In the genomic region with DNA sequence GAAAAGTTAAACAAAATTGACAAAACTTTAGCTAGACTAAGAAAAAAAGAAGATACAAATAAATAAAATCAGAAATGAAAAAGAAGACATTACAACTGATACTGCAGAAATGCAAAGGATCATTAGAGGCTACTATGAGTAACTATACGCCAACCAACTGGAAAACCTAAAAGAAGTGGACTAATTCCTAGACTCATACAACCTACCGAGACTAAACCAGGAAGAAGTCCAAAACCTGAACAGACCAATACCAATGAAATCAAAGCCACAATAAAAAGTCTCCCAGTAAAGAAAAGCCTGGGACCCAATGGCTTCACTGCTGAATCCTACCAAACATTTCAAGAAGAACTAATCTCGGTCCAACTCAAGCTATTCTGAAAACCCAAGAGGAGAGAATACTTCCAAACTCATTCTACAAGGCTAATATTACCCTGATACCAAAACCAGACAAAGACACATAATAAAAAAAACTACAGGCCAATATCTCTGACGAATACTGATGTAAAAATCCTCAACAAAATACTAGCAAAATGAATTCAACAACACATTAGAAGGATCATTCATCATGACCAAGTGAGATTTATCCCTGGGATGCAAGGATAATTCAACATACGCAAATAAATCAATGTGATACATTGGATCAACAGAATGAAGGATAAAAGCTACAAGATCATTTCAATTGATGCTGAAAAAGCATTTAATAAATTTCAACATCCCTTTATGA, we compare ENCODE assay signal across 9 cellular contexts. TPM values are rescaled to one million over a fixed set of nuclear protein-coding genes. Genes with fewer than 3 reads are reported as not detected.
DNase-seq lines count a peak whose midpoint lies in the region; ATAC-seq, FAIRE-seq and TF ChIP-seq lines count a peak whose summit lies in the region.
"Had no signal": no experiment of that assay in that cellular context is flagged by ENCODE, and none has a peak within 500 bp of the region (broad histone marks: within the 10 kb centered on the region; RNA-seq: fewer than 3 reads in every experiment).

No MANE protein-coding gene starts in this region.

- H3K36me3 ChIP-seq in keratinocyte (ENCODE audit: control insufficient read depth in 2 of 2, extremely low read depth in 1 of 2, insufficient read depth in 2 of 2, low read length in 2 of 2): no peaks in the 10 kb centered on the region
- no peaks in the 10 kb centered on the region for H3K36me3 ChIP-seq in suprapubic skin
- no peaks in the 10 kb centered on the region for H3K36me3 ChIP-seq in HAP-1 (replicated peaks)

- H3K27me3 Mint-ChIP-seq in activated T-cell treated with anti-CD3 and anti-CD28 coated beads, Interleukin-2, amount 50 U/mL, for 24 hours: no peaks in the 10 kb centered on the region
- H3K27me3 Mint-ChIP-seq in activated CD8-positive, alpha-beta T cell treated with anti-CD3 and anti-CD28 coated beads for 36 hours: peaks cover 3% of the 10 kb centered on the region

- H3K4me1 ChIP-seq in keratinocyte (ENCODE audit: control insufficient read depth, extremely low read depth, insufficient read depth, low read length) (no peaks in the 10 kb centered on the region), suprapubic skin (no peaks in the 10 kb centered on the region), HAP-1 (no peaks in the 10 kb centered on the region)

- no peaks in the 10 kb centered on the region for H3K9me3 Mint-ChIP-seq in activated T-cell treated with anti-CD3 and anti-CD28 coated beads, Interleukin-2, amount 50 U/mL, for 24 hours
- H3K9me3 Mint-ChIP-seq in activated CD8-positive, alpha-beta T cell treated with anti-CD3 and anti-CD28 coated beads for 36 hours: no peaks in the 10 kb centered on the region

- no peak for DNase-seq in activated T-cell treated with anti-CD3 and anti-CD28 coated beads, Interleukin-2, amount 50 U/mL, for 24 hours
- DNase-seq in activated T-cell treated with anti-CD3 and anti-CD28 coated beads, Interleukin-2, amount 50 U/mL, for 1 hour: no peak
- no peak for DNase-seq in activated CD8-positive, alpha-beta T cell treated with anti-CD3 and anti-CD28 coated beads for 36 hours
- no peak for DNase-seq in keratinocyte (ENCODE audit: low read depth, low spot score)
- DNase-seq in suprapubic skin (ENCODE audit: low spot score in 2 of 2): no peak
- no peak for DNase-seq in HAP-1 (ENCODE audit: low spot score in 2 of 2)
- no peak for DNase-seq in H4 (ENCODE audit: low spot score)
- DNase-seq in foreskin fibroblast: no peak
- DNase-seq: DMS153 had no signal

- POLR2A ChIA-PET in activated CD8-positive, alpha-beta T cell treated with anti-CD3 and anti-CD28 coated beads for 36 hours (lab: Charles Lee): no interaction called here

- H4K20me1 ChIP-seq in keratinocyte (ENCODE audit: control insufficient read depth, extremely low read depth, insufficient read depth, low read length): no peaks in the 10 kb centered on the region

- H3K27me3 ChIP-seq in keratinocyte (ENCODE audit: control insufficient read depth, extremely low read depth, insufficient read depth, low read length): no peaks in the 10 kb centered on the region
- H3K27me3 ChIP-seq in suprapubic skin: no peaks in the 10 kb centered on the region
- H3K27me3 ChIP-seq in HAP-1 (ENCODE audit: low read depth): no peaks in the 10 kb centered on the region

- H3K27ac Mint-ChIP-seq in activated T-cell treated with anti-CD3 and anti-CD28 coated beads, Interleukin-2, amount 50 U/mL, for 24 hours: peak overlapping the region; percentile 82
- peak overlapping the region; percentile 66 for H3K27ac Mint-ChIP-seq in activated CD8-positive, alpha-beta T cell treated with anti-CD3 and anti-CD28 coated beads for 36 hours

- peak overlapping the region; percentile 14 to 38 (median 23) for H3K4me3 ChIP-seq in keratinocyte (ENCODE audit: control insufficient read depth in 2 of 3, extremely low read depth in 1 of 3, insufficient read depth in 2 of 3, low read depth in 1 of 3, low read length in 3 of 3)
- peak overlapping the region; percentile 27 for H3K4me3 ChIP-seq in suprapubic skin
- no peak overlapping the region for H3K4me3 ChIP-seq in HAP-1
- peak overlapping the region in 1 of 2 donors; percentile 52 for H3K4me3 ChIP-seq in foreskin fibroblast (ENCODE audit: low read depth in 1 of 2, low read length in 2 of 2)

- intact Hi-C loops in activated CD8-positive, alpha-beta T cell treated with anti-CD3 and anti-CD28 coated beads for 36 hours (cut with micrococcal nuclease): no loop called here

- no peak for FAIRE-seq in keratinocyte (lab: Jason Lieb, UNC)

- H3K9ac ChIP-seq in keratinocyte (ENCODE audit: control insufficient read depth, extremely low read depth, insufficient read depth, low read length): no peak overlapping the region

- H3K4me3 Mint-ChIP-seq in activated T-cell treated with anti-CD3 and anti-CD28 coated beads, Interleukin-2, amount 50 U/mL, for 24 hours: peak overlapping the region; percentile 81
- H3K4me3 Mint-ChIP-seq in activated CD8-positive, alpha-beta T cell treated with anti-CD3 and anti-CD28 coated beads for 36 hours: peak overlapping the region; percentile 65

- H3K27ac ChIP-seq in keratinocyte (ENCODE audit: control insufficient read depth, insufficient read depth, low read length) (no peak overlapping the region), suprapubic skin (no peak overlapping the region)

- in situ Hi-C loops in HAP-1 (cut with MboI; ENCODE audit: low sequenced_read_pairs): no loop called here

- no peak overlapping the region for H3K4me2 ChIP-seq in keratinocyte (ENCODE audit: control insufficient read depth, extremely low read depth, insufficient read depth, low read depth, low read length)

- no peak for TF ChIP-seq EP300 in suprapubic skin (IDR thresholded peaks at IDR 0.05)

- H3K79me2 ChIP-seq in keratinocyte (ENCODE audit: control insufficient read depth, insufficient read depth, low read length): no peaks in the 10 kb centered on the region

- H2AFZ ChIP-seq in keratinocyte (ENCODE audit: control insufficient read depth, low read length): no peak overlapping the region

- no peak for ATAC-seq in activated CD8-positive, alpha-beta T cell treated with anti-CD3 and anti-CD28 coated beads for 36 hours

- TF ChIP-seq POLR2A in suprapubic skin (IDR thresholded peaks at IDR 0.05): no peak

- H3K4me1 Mint-ChIP-seq in activated T-cell treated with anti-CD3 and anti-CD28 coated beads, Interleukin-2, amount 50 U/mL, for 24 hours (ENCODE audit: low read depth): peaks cover 7% of the 10 kb centered on the region
- no peaks in the 10 kb centered on the region for H3K4me1 Mint-ChIP-seq in activated CD8-positive, alpha-beta T cell treated with anti-CD3 and anti-CD28 coated beads for 36 hours (ENCODE audit: low read depth)

- CTCF ChIA-PET in activated CD8-positive, alpha-beta T cell treated with anti-CD3 and anti-CD28 coated beads for 36 hours (lab: Charles Lee): no interaction called here

- 75% methylated on average over 5 of the region's 5 CpGs for WGBS in suprapubic skin

- no peaks in the 10 kb centered on the region for H3K9me1 ChIP-seq in keratinocyte (ENCODE audit: control insufficient read depth, extremely low read depth, insufficient read depth, low read length)

- no peak for TF ChIP-seq CTCF in activated CD8-positive, alpha-beta T cell treated with anti-CD3 and anti-CD28 coated beads for 36 hours (IDR thresholded peaks at IDR 0.05)
- TF ChIP-seq CTCF in keratinocyte (optimal IDR thresholded peaks at IDR 0.05 in 1 of 3, IDR thresholded peaks at IDR 0.05 in 1 of 3, conservative IDR thresholded peaks at IDR 0.05 in 1 of 3; ENCODE audit: extremely low read depth in 1 of 3, insufficient read depth in 2 of 3, low read length in 3 of 3): no peak
- no peak for TF ChIP-seq CTCF in suprapubic skin (IDR thresholded peaks at IDR 0.05)
- no peak for TF ChIP-seq CTCF in foreskin fibroblast (IDR thresholded peaks at IDR 0.05; ENCODE audit: low read depth, low read length)

- H3K9me3 ChIP-seq in keratinocyte (ENCODE audit: control insufficient read depth, low read depth, low read length) (no peaks in the 10 kb centered on the region), suprapubic skin (no peaks in the 10 kb centered on the region), HAP-1 (no peaks in the 10 kb centered on the region)

- dilution Hi-C loops in keratinocyte (cut with MboI; ENCODE audit: extremely low pct_ligation_motif_present, low sequenced_read_pairs): no loop called here

- H3K36me3 Mint-ChIP-seq in activated T-cell treated with anti-CD3 and anti-CD28 coated beads, Interleukin-2, amount 50 U/mL, for 24 hours (ENCODE audit: low read depth): peaks cover 2% of the 10 kb centered on the region
- H3K36me3 Mint-ChIP-seq in activated CD8-positive, alpha-beta T cell treated with anti-CD3 and anti-CD28 coated beads for 36 hours (ENCODE audit: low read depth): no peaks in the 10 kb centered on the region

RNA-seq across cellular contexts. Expression of gene ELAPOR2, which starts 20.3 kb away (rescaled TPM):
- 1 to 10 TPM; 2.8 to 3.1 TPM for total RNA-seq in activated CD8-positive, alpha-beta T cell treated with anti-CD3 and anti-CD28 coated beads for 36 hours
- 1.7 to 3.3 TPM (median 1.8 TPM) in 3 replicates for polyA plus RNA-seq in keratinocyte
- 1.5 TPM for polyA plus RNA-seq in keratinocyte (2011; ENCODE audit: low read depth)
- polyA plus RNA-seq in keratinocyte (2011; cell fraction: cytosol; rRNA removed): 1.2 and 2.0 TPM in 2 replicates
- 3.3 and 4.0 TPM in 2 replicates for polyA plus RNA-seq in keratinocyte (2011; cell fraction: nucleus; rRNA removed)
- 1.0 and 1.1 TPM in 2 replicates for polyA plus RNA-seq in keratinocyte (2012; ENCODE audit: low replicate concordance)
- polyA minus RNA-seq in keratinocyte: 3.6 to 5.1 TPM (median 3.6 TPM) in 3 replicates
- 3.5 TPM for polyA minus RNA-seq in keratinocyte (2011; cell fraction: cytosol; rRNA and poly(A)+ RNA removed)
- 2.2 and 5.0 TPM in 2 replicates for polyA minus RNA-seq in keratinocyte (2011; cell fraction: nucleus; rRNA and poly(A)+ RNA removed)
- 10 to 100 TPM in 1 of 4 donors, 1 to 10 TPM in 3; 2.9 to 13.8 (median 5.8) TPM for total RNA-seq in suprapubic skin
- 9.5 TPM in 2 replicates for total RNA-seq in H4 (2014; rRNA removed; shearing (Covaris generic))
